ENCODE assay signal across 23 cellular contexts in the genomic region with DNA sequence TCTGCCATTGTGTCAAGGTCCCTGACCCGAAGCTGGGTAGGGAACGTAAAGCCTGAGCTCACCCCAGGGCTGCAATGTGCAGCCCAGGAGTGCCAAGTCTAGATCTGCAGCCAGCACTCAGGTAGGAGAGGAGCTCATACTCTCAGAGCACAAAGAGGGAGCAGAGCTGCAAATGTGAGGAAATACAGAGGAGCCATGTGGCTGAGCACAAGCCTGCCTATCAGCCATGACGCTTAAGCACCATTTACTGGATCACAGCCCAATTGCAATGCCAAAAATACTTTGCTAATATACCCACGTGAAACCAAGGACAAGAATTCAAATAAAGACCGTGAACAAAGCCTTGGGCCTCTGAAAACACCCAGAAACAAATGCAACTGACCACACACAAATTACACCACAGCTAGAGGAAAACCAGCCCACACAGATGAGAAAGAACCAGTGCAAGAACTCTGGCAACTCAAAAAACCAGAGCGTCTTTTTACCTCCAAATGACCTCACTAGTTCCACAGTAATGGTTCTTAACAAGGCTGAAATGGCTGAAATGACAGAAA.
"Had no signal": no experiment of that assay in that cellular context is flagged by ENCODE, and none has a peak within 500 bp of the region (broad histone marks: within the 10 kb centered on the region; RNA-seq: fewer than 3 reads in every experiment).

No MANE protein-coding gene starts in this region.

- H3K36me3 ChIP-seq: ascending aorta had no signal

- H3K36me3 Mint-ChIP-seq: activated CD8-positive, alpha-beta memory T cell treated with anti-CD3 and anti-CD28 coated beads, Interleukin-2, amount 10 ng/mL, durations not matched to agents 7 days and 5 days had no signal

- ATAC-seq: activated CD8-positive, alpha-beta memory T cell treated with anti-CD3 and anti-CD28 coated beads, Interleukin-2, amount 10 ng/mL, durations not matched to agents 7 days and 5 days; activated naive CD4-positive, alpha-beta T cell treated with anti-CD3 and anti-CD28 coated beads, Interleukin-2, amount 50 U/mL, for 72 hours; activated naive CD8-positive, alpha-beta T cell treated with anti-CD3 and anti-CD28 coated beads, Interleukin-2, amount 50 U/mL, for 24 hours; activated T-cell treated with anti-CD3 and anti-CD28 coated beads, Interleukin-2, amount 50 U/mL, for 4 hours; body of pancreas; Right ventricle myocardium inferior; WTC11 had no signal

- DNase-seq: activated CD4-positive, alpha-beta T cell treated with anti-CD3 and anti-CD28 coated beads for 48 hours; activated CD4-positive, alpha-beta T cell treated with anti-CD3 and anti-CD28 coated beads, Interleukin-2, amount 50 U/mL, for 4 hours; activated CD4-positive, CD25-positive, alpha-beta regulatory T cell treated with anti-CD3 and anti-CD28 coated beads, Interleukin-2, amount 50 U/mL, for 72 hours; activated CD8-positive, alpha-beta memory T cell treated with anti-CD3 and anti-CD28 coated beads, Interleukin-2, amount 10 ng/mL, durations not matched to agents 7 days and 5 days; activated effector memory CD4-positive, alpha-beta T cell treated with anti-CD3 and anti-CD28 coated beads, Interleukin-2, amount 50 U/mL, for 16 hours; activated naive CD4-positive, alpha-beta T cell treated with Interleukin-2 at 50 U/mL for 16 hours; activated naive CD8-positive, alpha-beta T cell treated with anti-CD3 and anti-CD28 coated beads, Interleukin-2, amount 50 U/mL, for 24 hours; activated T-cell treated with anti-CD3 and anti-CD28 coated beads, Interleukin-2, amount 50 U/mL, for 4 hours; amniotic stem cell; body of pancreas; Kasumi-1; NCI-H1105 treated with DMSO at 0.1 percent for 48 hours; NCI-H1436 treated with DMSO at 0.1 percent for 48 hours; NCI-H187; NCI-H2081 treated with DMSO at 0.1 percent for 48 hours; NCI-H446; NCI-H524 had no signal

- H3K4me3 ChIP-seq: ascending aorta, body of pancreas had no signal

- H3K27me3 ChIP-seq: ascending aorta, body of pancreas had no signal

- H3K27me3 Mint-ChIP-seq: activated naive CD8-positive, alpha-beta T cell treated with anti-CD3 and anti-CD28 coated beads, Interleukin-2, amount 50 U/mL, for 24 hours had no signal

- H3K4me1 ChIP-seq: ascending aorta, body of pancreas had no signal

- H3K27ac Mint-ChIP-seq: activated CD8-positive, alpha-beta memory T cell treated with anti-CD3 and anti-CD28 coated beads, Interleukin-2, amount 10 ng/mL, durations not matched to agents 7 days and 5 days; activated naive CD4-positive, alpha-beta T cell treated with anti-CD3 and anti-CD28 coated beads, Interleukin-2, amount 50 U/mL, for 72 hours; activated naive CD8-positive, alpha-beta T cell treated with anti-CD3 and anti-CD28 coated beads, Interleukin-2, amount 50 U/mL, for 24 hours; T-helper 1 cell treated with Interleukin-12 subunit alpha and Interleukin-12 subunit beta and Interleukin-4 antibody, amounts not matched to agents 30 μg/mL and 1 μg/mL, for 36 hours; WTC11 had no signal

- H3K4me3 Mint-ChIP-seq: activated CD8-positive, alpha-beta memory T cell treated with anti-CD3 and anti-CD28 coated beads, Interleukin-2, amount 10 ng/mL, durations not matched to agents 7 days and 5 days; activated naive CD8-positive, alpha-beta T cell treated with anti-CD3 and anti-CD28 coated beads, Interleukin-2, amount 50 U/mL, for 24 hours; activated T-cell treated with anti-CD3 and anti-CD28 coated beads, Interleukin-2, amount 50 U/mL, for 4 hours; central memory CD8-positive, alpha-beta T cell; T-helper 1 cell treated with Interleukin-12 subunit alpha and Interleukin-12 subunit beta and Interleukin-4 antibody, amounts not matched to agents 30 μg/mL and 1 μg/mL, for 36 hours; WTC11 had no signal

- H3K9me3 Mint-ChIP-seq: activated naive CD8-positive, alpha-beta T cell treated with anti-CD3 and anti-CD28 coated beads, Interleukin-2, amount 50 U/mL, for 24 hours; activated T-cell treated with anti-CD3 and anti-CD28 coated beads, Interleukin-2, amount 50 U/mL, for 4 hours; central memory CD8-positive, alpha-beta T cell; T-helper 1 cell treated with Interleukin-12 subunit alpha and Interleukin-12 subunit beta and Interleukin-4 antibody, amounts not matched to agents 30 μg/mL and 1 μg/mL, for 36 hours had no signal

- H3K4me1 Mint-ChIP-seq: activated CD8-positive, alpha-beta memory T cell treated with anti-CD3 and anti-CD28 coated beads, Interleukin-2, amount 10 ng/mL, durations not matched to agents 7 days and 5 days; central memory CD8-positive, alpha-beta T cell; WTC11 had no signal

- H3K9me3 ChIP-seq: ascending aorta, body of pancreas had no signal

- H3K27ac ChIP-seq: ascending aorta, body of pancreas had no signal
